In genomic region chr7:39580150-39580874, GRCh38 we compare ENCODE assay signal across 8 cellular contexts. TPM values are rescaled to one million over a fixed set of nuclear protein-coding genes. Genes with fewer than 3 reads are reported as not detected.
DNase-seq lines count a peak whose midpoint lies in the region; ATAC-seq and TF ChIP-seq lines count a peak whose summit lies in the region.

No MANE protein-coding gene starts in this region.

- DNase-seq in GM13977 (ENCODE audit: low spot score) = peak; percentile 88
- peak; percentile 43 for DNase-seq in NCI-H1436 treated with DMSO at 0.1 percent for 48 hours (lab: John Stamatoyannopoulos, UW)
- DNase-seq in SW480 (ENCODE audit: low spot score) = peak; percentile 93
- peak; percentile 55 for DNase-seq in activated naive CD8-positive, alpha-beta T cell treated with anti-CD3 and anti-CD28 coated beads, Interleukin-2, amount 50 U/mL, for 16 hours (ENCODE audit: low read depth, low spot score)
- peak; percentile 67 to 84 (median 75) for DNase-seq in heart left ventricle
- DNase-seq in renal cortical epithelial cell (ENCODE audit: low read depth) = peak; percentile 93

- H3K27me3 ChIP-seq in heart left ventricle = no peaks in the 10 kb centered on the region

- 17 to 23% (median 19%) methylated on average over 8 of the region's 8 CpGs for WGBS in heart left ventricle, 4 donors

- TF ChIP-seq CTCF in GM13977 (IDR thresholded peaks at IDR 0.05; ENCODE audit: extremely low read depth, insufficient read depth, missing control alignments) (peak; percentile 82), heart left ventricle (IDR thresholded peaks at IDR 0.05) (peak; percentile 79 to 92 (median 86))

- no peak for TF ChIP-seq POLR2A in heart left ventricle (IDR thresholded peaks at IDR 0.05)

- no peak overlapping the region for H3K4me3 ChIP-seq in heart left ventricle

- H3K9me3 ChIP-seq in heart left ventricle = no peaks in the 10 kb centered on the region

- H3K4me1 ChIP-seq in heart left ventricle = peaks cover 0 to 4% (median 0%) of the 10 kb centered on the region in 12 donors

- ATAC-seq in HG02840 (IDR thresholded peaks at IDR 0.05; ENCODE audit: low FRiP score, unreplicated experiment) (peak; percentile 79), heart left ventricle (peak; percentile 74 to 95 (median 92)), HG02970 (IDR thresholded peaks at IDR 0.05; ENCODE audit: low FRiP score, unreplicated experiment) (no peak)

- H3K36me3 ChIP-seq in heart left ventricle = peaks cover 0 to 24% (median 0%) of the 10 kb centered on the region in 9 donors

- H3K27ac ChIP-seq in heart left ventricle = no peak overlapping the region

- intact Hi-C loops in heart left ventricle (cut with DNase I) = loop anchor here (1.0 to 10.0 kb wide), 9 partner anchors 42 to 474 kb away; partner anchors contain the start of gene RALA (in 2 of the 10)

- in situ Hi-C loops in GM13977 (cut with MboI; ENCODE audit: low pct_unique_long_range_greater_than_20kb, low sequenced_read_pairs, unreplicated experiment) = loop anchor here (5.0 kb wide), 1 partner anchor 167 kb away; no protein-coding TSS in a partner anchor

RNA-seq across cellular contexts. Expression of gene YAE1, which starts 14.1 kb away (rescaled TPM):
- total RNA-seq in heart left ventricle (10 to 100 TPM in 8 of 9 donors, 1 to 10 TPM in 1; 8.4 to 19.5 (median 16.1) TPM), renal cortical epithelial cell (17.7 and 28.9 TPM in 2 replicates)
- 10 to 100 TPM; 22.7 to 27.7 TPM for polyA plus RNA-seq in heart left ventricle

RNA-seq across cellular contexts. Expression of gene RALA, which starts 43.1 kb away (rescaled TPM):
- total RNA-seq in heart left ventricle (10 to 100 TPM; 13.5 to 37.1 (median 23.4) TPM), renal cortical epithelial cell (29.3 and 43.6 TPM in 2 replicates)
- polyA plus RNA-seq in heart left ventricle = 10 to 100 TPM; 17.3 to 32.0 TPM

Comparison
In these comparisons a context has a peak if more than half of its experiments do, and no peak if none do; other contexts are left out.
1. DNase-seq: peak in every context shown above with its lines; median percentile 93 in SW480; 93 in renal cortical epithelial cell; 88 in GM13977; 75 in heart left ventricle; 55 in activated naive CD8-positive, alpha-beta T cell treated with anti-CD3 and anti-CD28 coated beads, Interleukin-2, amount 50 U/mL, for 16 hours; 43 in NCI-H1436 treated with DMSO at 0.1 percent for 48 hours.